Comparison of ENCODE assay signal across 19 cellular contexts in the genomic region with DNA sequence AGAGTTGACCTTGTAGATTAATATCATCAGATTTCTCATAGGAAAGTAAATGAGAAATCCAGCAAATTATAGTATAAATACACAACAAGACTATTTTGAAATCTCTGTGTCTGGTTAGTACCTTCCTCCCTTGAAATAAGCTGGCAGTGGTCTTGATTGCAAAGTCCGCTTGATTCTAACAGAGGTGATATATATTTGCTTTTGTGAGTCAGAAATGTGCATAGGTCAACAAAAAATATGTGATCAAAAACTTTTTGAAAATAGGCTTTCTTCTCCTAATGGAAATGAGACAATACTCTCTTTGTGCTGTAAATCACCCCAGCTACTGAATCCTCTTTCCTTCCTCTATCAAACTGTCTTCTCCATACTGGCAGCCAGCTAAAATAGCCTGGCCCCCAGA.
DNase-seq lines count a peak whose midpoint lies in the region; ATAC-seq, FAIRE-seq and TF ChIP-seq lines count a peak whose summit lies in the region.
"Had no signal": no experiment of that assay in that cellular context is flagged by ENCODE, and none has a peak within 500 bp of the region (broad histone marks: within the 10 kb centered on the region; RNA-seq: fewer than 3 reads in every experiment).

No MANE protein-coding gene starts in this region.

- no peak for FAIRE-seq in A549 (lab: Jason Lieb, UNC)
- FAIRE-seq: G401.6, GM12892, H54 had no signal

- no peak for TF ChIP-seq POLR2A in A549 (IDR thresholded peaks at IDR 0.05; ENCODE audit: low read length)
- TF ChIP-seq POLR2A in adrenal gland (IDR thresholded peaks at IDR 0.05), result no peak

- H3K27ac Mint-ChIP-seq in H9, result peak overlapping the region in 2 of 3 experiments; percentile 59 to 79; a peak in 4 of 7 replicates
- H3K27ac Mint-ChIP-seq: B cell; CD4-positive, CD25-positive, alpha-beta regulatory T cell; CD8-positive, alpha-beta T cell had no signal

- no peak overlapping the region for H3K14ac ChIP-seq in H9 (ENCODE audit: insufficient read depth, low read length)

- peaks cover 0 to 9% of the 10 kb centered on the region in 2 experiments; a peak in 2 of 5 replicates for H3K9me3 Mint-ChIP-seq in H9

- no peak overlapping the region for H3K56ac ChIP-seq in H9 (ENCODE audit: insufficient read length, low read depth, low read length)

- TF ChIP-seq CTCF in A549 (IDR thresholded peaks at IDR 0.05), result no peak
- no peak for TF ChIP-seq CTCF in H9 (conservative IDR thresholded peaks at IDR 0.05)
- TF ChIP-seq CTCF in PC-3 (conservative IDR thresholded peaks at IDR 0.05; ENCODE audit: low read depth, low read length), result no peak
- no peak for TF ChIP-seq CTCF in adrenal gland (IDR thresholded peaks at IDR 0.05)

- no peak for TF ChIP-seq EP300 in A549 (IDR thresholded peaks at IDR 0.05)

- H3K4me1 ChIP-seq in A549, result no peaks in the 10 kb centered on the region
- no peaks in the 10 kb centered on the region for H3K4me1 ChIP-seq in H9 (ENCODE audit: insufficient read depth, low read length)
- H3K4me1 ChIP-seq in PC-3 (ENCODE audit: insufficient read depth, low read length), result no peaks in the 10 kb centered on the region
- H3K4me1 ChIP-seq in adrenal gland (replicated peaks in 1 of 2), result no peaks in the 10 kb centered on the region
- H3K4me1 ChIP-seq: BLaER1, Caco-2 had no signal

- H2AK5ac ChIP-seq in H9 (ENCODE audit: insufficient read length, low read length), result no peak overlapping the region

- DNase-seq in A549 (ENCODE audit: low read depth in 1 of 2, low spot score in 1 of 2) (no peak), H9 (no peak), PC-3 (peak; percentile 35), ureter (ENCODE audit: low spot score) (no peak), adrenal gland (no peak)
- no peak for DNase-seq in activated CD4-positive, alpha-beta T cell treated with anti-CD3 and anti-CD28 coated beads for 4 hours
- DNase-seq: Caco-2; CD4-positive, CD25-positive, alpha-beta regulatory T cell; CD8-positive, alpha-beta T cell; DMS153; DND-41; GOT3; HCEC 1CT had no signal

- H3K4me2 ChIP-seq in A549, result no peak overlapping the region
- no peak overlapping the region for H3K4me2 ChIP-seq in H9 (ENCODE audit: insufficient read depth, insufficient read length, low read length)
- H3K4me2 ChIP-seq in PC-3 (ENCODE audit: low read length), result no peak overlapping the region
- H3K4me2 ChIP-seq: BLaER1 had no signal

- no peak overlapping the region for H3K23ac ChIP-seq in H9 (ENCODE audit: insufficient read length, low read depth, low read length)

- ATAC-seq in A549 (no peak), PC-3 (peak; percentile 84)
- ATAC-seq: CD8-positive, alpha-beta T cell had no signal

- H2BK5ac ChIP-seq in H9 (ENCODE audit: insufficient read length, low read length), result no peak overlapping the region

- H2BK120ac ChIP-seq in H9 (ENCODE audit: low read depth, low read length, poor library complexity, severe bottlenecking), result no peak overlapping the region

- H3K79me2 ChIP-seq in H9 (ENCODE audit: insufficient read depth, low read length) (no peaks in the 10 kb centered on the region), PC-3 (ENCODE audit: low read length) (no peaks in the 10 kb centered on the region)

- peaks cover 12 to 16% of the 10 kb centered on the region in 2 experiments for H3K4me1 Mint-ChIP-seq in H9
- H3K4me1 Mint-ChIP-seq: B cell; CD4-positive, CD25-positive, alpha-beta regulatory T cell had no signal

- H3K9me2 ChIP-seq in PC-3 (replicated peaks; ENCODE audit: low read length), result no peaks in the 10 kb centered on the region

- H2AFZ ChIP-seq in H9 (ENCODE audit: low read length), result no peak overlapping the region
- H2AFZ ChIP-seq in PC-3 (ENCODE audit: low read length), result no peak overlapping the region

- TF ChIP-seq RAD21 in A549 (conservative IDR thresholded peaks at IDR 0.05 in 1 of 2, IDR thresholded peaks at IDR 0.05 in 1 of 2), result no peak

- H3K9me3 ChIP-seq in A549 (no peaks in the 10 kb centered on the region), H9 (ENCODE audit: control insufficient read depth, low read depth, low read length) (no peaks in the 10 kb centered on the region), PC-3 (ENCODE audit: low read length) (no peaks in the 10 kb centered on the region), adrenal gland (replicated peaks in 1 of 3) (no peaks in the 10 kb centered on the region)
- H3K9me3 ChIP-seq: BLaER1, Caco-2 had no signal

- H3K36me3 ChIP-seq in PC-3 (ENCODE audit: low read depth, low read length) (no peaks in the 10 kb centered on the region), adrenal gland (replicated peaks in 1 of 2) (no peaks in the 10 kb centered on the region)
- H3K36me3 ChIP-seq: BLaER1 had no signal

- H3K4ac ChIP-seq in H9 (ENCODE audit: low read depth, low read length), result no peak overlapping the region

- intact Hi-C loops in PC-3 (cut with micrococcal nuclease), result no loop called here
- intact Hi-C loops in adrenal gland (cut with DNase I), result no loop called here

- POLR2A ChIA-PET in A549 (lab: Yijun Ruan, JAX), result no interaction called here
- POLR2A ChIA-PET in PC-3 (lab: Charles Lee; ENCODE audit: unreplicated experiment), result no interaction called here

- H4K20me1 ChIP-seq in H9 (ENCODE audit: control insufficient read depth, insufficient read depth, insufficient read length) (no peaks in the 10 kb centered on the region), PC-3 (ENCODE audit: low read length) (no peaks in the 10 kb centered on the region)
- H4K20me1 ChIP-seq: BLaER1 had no signal

- H3K27ac ChIP-seq in A549 (no peak overlapping the region), H9 (ENCODE audit: insufficient read length, low read depth, low read length) (no peak overlapping the region), PC-3 (ENCODE audit: low read length) (no peak overlapping the region), adrenal gland (no peak overlapping the region)
- H3K27ac ChIP-seq: BLaER1, C4-2B had no signal

- no peak overlapping the region for H3K18ac ChIP-seq in H9 (ENCODE audit: insufficient read length, low read depth, low read length)

- no peak overlapping the region for H3K9ac ChIP-seq in H9 (ENCODE audit: extremely low read depth, insufficient read length, low read length)
- H3K9ac ChIP-seq in PC-3 (ENCODE audit: low read length), result no peak overlapping the region
- H3K9ac ChIP-seq: BLaER1 had no signal

- no peak overlapping the region for H3K4me3 Mint-ChIP-seq in H9
- H3K4me3 Mint-ChIP-seq: B cell; CD4-positive, CD25-positive, alpha-beta regulatory T cell; CD8-positive, alpha-beta T cell had no signal

- 39% methylated on average over 1 of the region's 1 CpG for WGBS in A549 (ENCODE audit: missing lambda C conversion rate)
- WGBS in H9 (ENCODE audit: extremely low coverage, insufficient read length, low lambda C conversion rate), result no CpG with 5 or more reads among the region's 1 CpG
- WGBS in adrenal gland, 4 donors, result 59 to 77% (median 65%) methylated on average over 1 of the region's 1 CpG

- H3K23me2 ChIP-seq in H9 (ENCODE audit: insufficient read length, low read depth, low read length, poor library complexity, severe bottlenecking), result no peaks in the 10 kb centered on the region

- H2BK20ac ChIP-seq in H9 (ENCODE audit: low read depth, low read length, poor library complexity, severe bottlenecking), result no peak overlapping the region

- H3K36me3 Mint-ChIP-seq in H9 (ENCODE audit: insufficient read depth in 1 of 3, low read depth in 3 of 3), result peaks cover 3 to 41% (median 31%) of the 10 kb centered on the region in 3 experiments; a peak in 6 of 7 replicates
- H3K36me3 Mint-ChIP-seq: CD4-positive, CD25-positive, alpha-beta regulatory T cell; CD8-positive, alpha-beta T cell had no signal

- no peak overlapping the region for H2BK15ac ChIP-seq in H9 (ENCODE audit: low read depth, low read length)

- CTCF ChIA-PET in A549 (lab: Yijun Ruan, JAX), result no interaction called here
- CTCF ChIA-PET in PC-3 (lab: Charles Lee), result no interaction called here

- no peak overlapping the region for H3T11ph ChIP-seq in H9 (ENCODE audit: low read length)

- H4K91ac ChIP-seq in H9 (ENCODE audit: insufficient read length, low read depth, low read length), result no peak overlapping the region

- no peak overlapping the region for H3K4me3 ChIP-seq in A549
- no peak overlapping the region for H3K4me3 ChIP-seq in PC-3 (ENCODE audit: low read length)
- H3K4me3 ChIP-seq in adrenal gland, result no peak overlapping the region
- H3K4me3 ChIP-seq: BLaER1 had no signal

- BruUV-seq in PC-3 (replicated peaks; lab: Mats Ljungman, UMichigan), result no TSS peak

- no peaks in the 10 kb centered on the region for H3F3A ChIP-seq in PC-3 (ENCODE audit: low read length, unreplicated experiment)

- H4K5ac ChIP-seq in H9 (ENCODE audit: insufficient read length, low read depth, low read length), result no peak overlapping the region

- no peak overlapping the region for H2BK12ac ChIP-seq in H9 (ENCODE audit: insufficient read length, low read depth, low read length)

- H4K8ac ChIP-seq in H9 (replicated peaks; ENCODE audit: insufficient read length, low read depth, low read length), result no peak overlapping the region

- H3K27me3 ChIP-seq in H9 (ENCODE audit: insufficient read depth, low read length) (no peaks in the 10 kb centered on the region), PC-3 (ENCODE audit: low read length) (no peaks in the 10 kb centered on the region), adrenal gland (no peaks in the 10 kb centered on the region)
- H3K27me3 ChIP-seq: BLaER1 had no signal

- H3K27me3 Mint-ChIP-seq in H9 (ENCODE audit: low read depth), result no peaks in the 10 kb centered on the region
- H3K27me3 Mint-ChIP-seq: B cell; CD4-positive, CD25-positive, alpha-beta regulatory T cell had no signal

- no peaks in the 10 kb centered on the region for H3K79me1 ChIP-seq in H9 (ENCODE audit: insufficient read depth, low read depth, low read length, poor library complexity, severe bottlenecking)

TF ChIP-seq in A549, 52 proteins besides CTCF, POLR2A, EP300 and RAD21:
- TF ChIP-seq MYC (IDR thresholded peaks at IDR 0.05; ENCODE audit: borderline replicate concordance, low read length) (no peak), MAFK (IDR thresholded peaks at IDR 0.05; ENCODE audit: partially characterized antibody) (peak; percentile 55), CBX2 (IDR thresholded peaks at IDR 0.05; ENCODE audit: borderline replicate concordance, low read depth) (no peak), EHF (CRISPR knock-in tag; IDR thresholded peaks at IDR 0.05) (no peak)
- TF ChIP-seq, protein P1, sequence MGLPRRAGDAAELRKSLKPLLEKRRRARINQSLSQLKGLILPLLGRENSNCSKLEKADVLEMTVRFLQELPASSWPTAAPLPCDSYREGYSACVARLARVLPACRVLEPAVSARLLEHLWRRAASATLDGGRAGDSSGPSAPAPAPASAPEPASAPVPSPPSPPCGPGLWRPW (IDR thresholded peaks at IDR 0.05), result no peak
